ENCODE assay signal across 20 cellular contexts in genomic region chr20:35334511-35335101, GRCh38. TPM values are rescaled to one million over a fixed set of nuclear protein-coding genes. Genes with fewer than 3 reads are reported as not detected.
"Had no signal": no experiment of that assay in that cellular context is flagged by ENCODE, and none has a peak within 500 bp of the region (broad histone marks: within the 10 kb centered on the region; RNA-seq: fewer than 3 reads in every experiment).

No MANE protein-coding gene starts in this region.

- DNase-seq: activated CD4-positive, alpha-beta memory T cell treated with anti-CD3 and anti-CD28 coated beads for 36 hours; activated CD4-positive, alpha-beta T cell treated with anti-CD3 and anti-CD28 coated beads for 36 hours; activated CD8-positive, alpha-beta memory T cell treated with anti-CD3 and anti-CD28 coated beads, Interleukin-2, amount 10 ng/mL, durations not matched to agents 7 days and 5 days; activated naive CD4-positive, alpha-beta T cell treated with anti-CD3 and anti-CD28 coated beads, Interleukin-2, amount 50 U/mL, for 16 hours; activated T-cell treated with anti-CD3 and anti-CD28 coated beads, Interleukin-2, amount 50 U/mL, for 1 hour; adrenal gland; colonic mucosa; head of caudate nucleus; immature natural killer cell; naive thymus-derived CD4-positive, alpha-beta T cell; posterior cingulate gyrus; small intestine; stimulated activated naive CD8-positive, alpha-beta T cell treated with anti-CD3 and anti-CD28 coated beads, Interleukin-15, Interleukin-2, amounts not matched to agents 100 U/mL and 50 U/mL, for 24 hours had no signal

- H3K9me3 ChIP-seq: adrenal gland, colonic mucosa, neutrophil, thoracic aorta had no signal

- ATAC-seq: activated CD4-positive, alpha-beta T cell treated with anti-CD3 and anti-CD28 coated beads for 36 hours; activated CD8-positive, alpha-beta memory T cell treated with anti-CD3 and anti-CD28 coated beads, Interleukin-2, amount 10 ng/mL, durations not matched to agents 7 days and 5 days; esophagus mucosa; naive thymus-derived CD4-positive, alpha-beta T cell; stimulated activated naive CD8-positive, alpha-beta T cell treated with anti-CD3 and anti-CD28 coated beads, Interleukin-15, Interleukin-2, amounts not matched to agents 100 U/mL and 50 U/mL, for 24 hours had no signal

- H3K36me3 ChIP-seq: adrenal gland, cardiac muscle cell, colonic mucosa, neutrophil, thoracic aorta had no signal

- H3K27ac ChIP-seq: adrenal gland, cardiac muscle cell, colonic mucosa, neutrophil, thoracic aorta had no signal

- H3K4me1 ChIP-seq: colonic mucosa had no signal

- H3K27me3 ChIP-seq: adrenal gland, cardiac muscle cell, colonic mucosa, neutrophil had no signal

- H3K4me3 ChIP-seq: adrenal gland, cardiac muscle cell, colonic mucosa, lung, thoracic aorta had no signal

RNA-seq across cellular contexts. Expression of gene FAM83C, which starts 42.4 kb away (rescaled TPM):
- total RNA-seq: activated CD4-positive, alpha-beta memory T cell treated with anti-CD3 and anti-CD28 coated beads for 36 hours; activated CD4-positive, alpha-beta T cell treated with anti-CD3 and anti-CD28 coated beads for 36 hours; activated CD8-positive, alpha-beta memory T cell treated with anti-CD3 and anti-CD28 coated beads, Interleukin-2, amount 10 ng/mL, durations not matched to agents 7 days and 5 days; activated T-helper 2 cell treated with anti-CD3 and anti-CD28 coated beads, Interferon-gamma antibody, Interleukin-2, Interleukin-4, amounts not matched to agents 10 μg/mL and 5 μg/mL and 100 μg/mL, durations not matched to agents 14 hours and 24 hours and 36 hours; adrenal gland; cardiac muscle cell; lung; mononuclear cell; naive thymus-derived CD4-positive, alpha-beta T cell; thoracic aorta had no signal
- polyA plus RNA-seq: cardiac muscle cell; immature natural killer cell; lung; naive thymus-derived CD4-positive, alpha-beta T cell had no signal
